Comparison of ENCODE assay signal across 1 cellular context in the genomic region with DNA sequence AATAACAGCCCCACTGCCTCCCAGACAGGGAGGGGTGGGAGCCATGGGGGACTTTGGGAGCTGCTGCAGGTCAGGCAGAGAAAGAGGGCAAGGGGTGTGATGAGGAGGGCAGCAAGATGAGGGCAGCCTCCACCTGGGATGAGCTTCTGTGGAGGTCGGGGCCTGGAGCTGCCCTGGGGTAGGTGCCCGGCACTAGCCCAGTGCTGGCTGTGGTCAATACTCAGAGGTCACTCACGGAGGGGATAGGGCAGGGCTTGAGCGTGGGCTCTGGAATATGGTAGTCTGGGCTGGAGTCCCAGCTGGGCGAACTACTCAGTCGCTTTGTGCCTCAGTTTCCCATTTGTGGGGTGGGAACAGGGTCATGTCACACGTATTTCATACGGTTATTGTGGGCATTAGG.
TF ChIP-seq lines count a peak whose summit lies in the region.

No MANE protein-coding gene starts in this region.

TF ChIP-seq in GM23338, 12 proteins besides CTCF, POLR2A, EP300 and RAD21 (continued from another document):
- TF ChIP-seq ZNF462 (CRISPR knock-in tag; IDR thresholded peaks at IDR 0.05) = no peak
- no peak for TF ChIP-seq ZNF114 (CRISPR knock-in tag; IDR thresholded peaks at IDR 0.05)
- TF ChIP-seq EZH2 (IDR thresholded peaks at IDR 0.05; ENCODE audit: low read depth, unreplicated experiment) = no peak
- no peak for TF ChIP-seq REST (IDR thresholded peaks at IDR 0.05; ENCODE audit: unreplicated experiment)
- TF ChIP-seq NANOG (IDR thresholded peaks at IDR 0.05; ENCODE audit: borderline replicate concordance) = no peak
- TF ChIP-seq, protein P1, sequence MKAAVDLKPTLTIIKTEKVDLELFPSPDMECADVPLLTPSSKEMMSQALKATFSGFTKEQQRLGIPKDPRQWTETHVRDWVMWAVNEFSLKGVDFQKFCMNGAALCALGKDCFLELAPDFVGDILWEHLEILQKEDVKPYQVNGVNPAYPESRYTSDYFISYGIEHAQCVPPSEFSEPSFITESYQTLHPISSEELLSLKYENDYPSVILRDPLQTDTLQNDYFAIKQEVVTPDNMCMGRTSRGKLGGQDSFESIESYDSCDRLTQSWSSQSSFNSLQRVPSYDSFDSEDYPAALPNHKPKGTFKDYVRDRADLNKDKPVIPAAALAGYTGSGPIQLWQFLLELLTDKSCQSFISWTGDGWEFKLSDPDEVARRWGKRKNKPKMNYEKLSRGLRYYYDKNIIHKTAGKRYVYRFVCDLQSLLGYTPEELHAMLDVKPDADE (IDR thresholded peaks at IDR 0.05) = no peak
- TF ChIP-seq JUNB (IDR thresholded peaks at IDR 0.05; ENCODE audit: unreplicated experiment) = no peak
